ENCODE assay signal across 1 cellular context in genomic region chr3:157107644-157108133, GRCh38.
TF ChIP-seq lines count a peak whose summit lies in the region.

No MANE protein-coding gene starts in this region.

TF ChIP-seq in K562, 482 proteins besides CTCF, POLR2A, EP300 and RAD21 (continued from another document):
- no peak for TF ChIP-seq CGGBP1 (CRISPR knock-in tag; IDR thresholded peaks at IDR 0.05)
- TF ChIP-seq SMARCA4 (IDR thresholded peaks at IDR 0.05) = peak; percentile 82
- no peak for TF ChIP-seq ZBTB26 (CRISPR knock-in tag; IDR thresholded peaks at IDR 0.05)
- no peak for TF ChIP-seq BCOR (IDR thresholded peaks at IDR 0.05)
- TF ChIP-seq DACH1 (IDR thresholded peaks at IDR 0.05; ENCODE audit: partially characterized antibody) = no peak
- peak; percentile 33; the same call in 1 of the 2 replicates for TF ChIP-seq ZEB2 (IDR thresholded peaks at IDR 0.05)
- no peak for TF ChIP-seq E2F4 (CRISPR knock-in tag; IDR thresholded peaks at IDR 0.05; ENCODE audit: low read depth)
- no peak for TF ChIP-seq WHSC1 (IDR thresholded peaks at IDR 0.05; ENCODE audit: low read length)
- TF ChIP-seq FOXJ3 (CRISPR knock-in tag; IDR thresholded peaks at IDR 0.05) = no peak
- no peak for TF ChIP-seq ZNF449 (CRISPR knock-in tag; IDR thresholded peaks at IDR 0.05)
- no peak for TF ChIP-seq CBFB (CRISPR knock-in tag; IDR thresholded peaks at IDR 0.05)
- TF ChIP-seq KDM1A (IDR thresholded peaks at IDR 0.05) = peak; percentile 92 to 94
- no peak for TF ChIP-seq ZNF263 (CRISPR knock-in tag; IDR thresholded peaks at IDR 0.05; ENCODE audit: borderline replicate concordance)
- peak; percentile 58; the same call in 1 of the 2 replicates for TF ChIP-seq FOXJ2 (tag; IDR thresholded peaks at IDR 0.05)
- no peak for TF ChIP-seq U2AF1 (optimal IDR thresholded peaks at IDR 0.05; ENCODE audit: low read depth, low read length)
- TF ChIP-seq PRDM10 (IDR thresholded peaks at IDR 0.05; ENCODE audit: partially characterized antibody) = no peak
- TF ChIP-seq TAF9B (IDR thresholded peaks at IDR 0.05; ENCODE audit: partially characterized antibody) = no peak
- TF ChIP-seq NR3C1 (CRISPR knock-in tag; IDR thresholded peaks at IDR 0.05) = no peak
- no peak for TF ChIP-seq GTF2A2 (tag; IDR thresholded peaks at IDR 0.05)
- TF ChIP-seq FOXA1 (IDR thresholded peaks at IDR 0.05; ENCODE audit: borderline replicate concordance) = 0 out of 2 replicates have a peak, but pooled peaks have one; percentile 28
- TF ChIP-seq BRD9 (IDR thresholded peaks at IDR 0.05; ENCODE audit: low read depth, partially characterized antibody) = peak; percentile 82
- TF ChIP-seq ZFP30 (CRISPR knock-in tag; IDR thresholded peaks at IDR 0.05; ENCODE audit: borderline replicate concordance) = no peak
- TF ChIP-seq NONO (IDR thresholded peaks at IDR 0.05; ENCODE audit: low read depth in 2 of 2, low read length in 1 of 2) = no peak
- no peak for TF ChIP-seq ZNF239 (CRISPR knock-in tag; IDR thresholded peaks at IDR 0.05)
- no peak for TF ChIP-seq CREB5 (CRISPR knock-in tag; IDR thresholded peaks at IDR 0.05)
- TF ChIP-seq ZNF75A (CRISPR knock-in tag; IDR thresholded peaks at IDR 0.05) = no peak
- TF ChIP-seq ZKSCAN8 (CRISPR knock-in tag; IDR thresholded peaks at IDR 0.05) = no peak
- TF ChIP-seq MAX (CRISPR knock-in tag; IDR thresholded peaks at IDR 0.05) = no peak
